ENCODE assay signal across 11 cellular contexts in genomic region chr16:58236831-58237230, GRCh38. TPM values are rescaled to one million over a fixed set of nuclear protein-coding genes. Genes with fewer than 3 reads are reported as not detected.
DNase-seq lines count a peak whose midpoint lies in the region; ATAC-seq and TF ChIP-seq lines count a peak whose summit lies in the region.
"Had no signal": no experiment of that assay in that cellular context is flagged by ENCODE, and none has a peak within 500 bp of the region (broad histone marks: within the 10 kb centered on the region; RNA-seq: fewer than 3 reads in every experiment).

No MANE protein-coding gene starts in this region.

- H3K4me3 Mint-ChIP-seq in activated naive CD8-positive, alpha-beta T cell = peak overlapping the region; percentile 89
- H3K4me3 Mint-ChIP-seq in activated naive CD8-positive, alpha-beta T cell treated with anti-CD3 and anti-CD28 coated beads for 36 hours = no peak overlapping the region
- peak overlapping the region; percentile 98 for H3K4me3 Mint-ChIP-seq in glutamatergic neuron (ENCODE audit: unreplicated experiment)
- peak overlapping the region; percentile 79 for H3K4me3 Mint-ChIP-seq in stimulated activated effector memory CD8-positive, alpha-beta T cell treated with anti-CD3 and anti-CD28 coated beads, Interleukin-12 subunit alpha, Interleukin-12 subunit beta, amount 100 ng/mL, for 72 hours

- H3K27me3 Mint-ChIP-seq in activated naive CD8-positive, alpha-beta T cell = peaks cover 17% of the 10 kb centered on the region
- H3K27me3 Mint-ChIP-seq in activated naive CD8-positive, alpha-beta T cell treated with anti-CD3 and anti-CD28 coated beads for 36 hours = peaks cover 30% of the 10 kb centered on the region
- H3K27me3 Mint-ChIP-seq in glutamatergic neuron (ENCODE audit: unreplicated experiment) = peaks cover 2% of the 10 kb centered on the region

- H3K9me3 ChIP-seq in NT2/D1 (ENCODE audit: insufficient read depth, low read length) = no peaks in the 10 kb centered on the region
- H3K9me3 ChIP-seq: mucosa of descending colon had no signal

- ATAC-seq in stimulated activated effector memory CD8-positive, alpha-beta T cell treated with anti-CD3 and anti-CD28 coated beads, Interleukin-12 subunit alpha, Interleukin-12 subunit beta, amount 100 ng/mL, for 72 hours = no peak

- no peaks in the 10 kb centered on the region for H3K36me3 Mint-ChIP-seq in activated naive CD8-positive, alpha-beta T cell
- H3K36me3 Mint-ChIP-seq in activated naive CD8-positive, alpha-beta T cell treated with anti-CD3 and anti-CD28 coated beads for 36 hours = no peaks in the 10 kb centered on the region
- H3K36me3 Mint-ChIP-seq in glutamatergic neuron (ENCODE audit: unreplicated experiment) = no peaks in the 10 kb centered on the region
- no peaks in the 10 kb centered on the region for H3K36me3 Mint-ChIP-seq in stimulated activated effector memory CD8-positive, alpha-beta T cell treated with anti-CD3 and anti-CD28 coated beads, Interleukin-12 subunit alpha, Interleukin-12 subunit beta, amount 100 ng/mL, for 72 hours

- no peak overlapping the region for H3K27ac Mint-ChIP-seq in activated naive CD8-positive, alpha-beta T cell
- no peak overlapping the region for H3K27ac Mint-ChIP-seq in activated naive CD8-positive, alpha-beta T cell treated with anti-CD3 and anti-CD28 coated beads for 36 hours
- H3K27ac Mint-ChIP-seq in glutamatergic neuron (ENCODE audit: unreplicated experiment) = no peak overlapping the region
- no peak overlapping the region for H3K27ac Mint-ChIP-seq in stimulated activated effector memory CD8-positive, alpha-beta T cell treated with anti-CD3 and anti-CD28 coated beads, Interleukin-12 subunit alpha, Interleukin-12 subunit beta, amount 100 ng/mL, for 72 hours

- H3K4me3 ChIP-seq in NT2/D1 (ENCODE audit: insufficient read length, low read depth) = peak overlapping the region; percentile 9
- H3K4me3 ChIP-seq: mucosa of descending colon had no signal

- peaks cover 12% of the 10 kb centered on the region for H3K4me1 Mint-ChIP-seq in activated naive CD8-positive, alpha-beta T cell (ENCODE audit: low read depth)
- peaks cover 10% of the 10 kb centered on the region for H3K4me1 Mint-ChIP-seq in activated naive CD8-positive, alpha-beta T cell treated with anti-CD3 and anti-CD28 coated beads for 36 hours
- H3K4me1 Mint-ChIP-seq in glutamatergic neuron (ENCODE audit: low read depth, unreplicated experiment) = peaks cover 3% of the 10 kb centered on the region
- H3K4me1 Mint-ChIP-seq in stimulated activated effector memory CD8-positive, alpha-beta T cell treated with anti-CD3 and anti-CD28 coated beads, Interleukin-12 subunit alpha, Interleukin-12 subunit beta, amount 100 ng/mL, for 72 hours = peaks cover 13% of the 10 kb centered on the region

- no peak for TF ChIP-seq CTCF in glutamatergic neuron (IDR thresholded peaks at IDR 0.05; ENCODE audit: partially characterized antibody, unreplicated experiment)

- H3K27me3 ChIP-seq in NT2/D1 (ENCODE audit: insufficient read depth, insufficient read length) = no peaks in the 10 kb centered on the region

- no peaks in the 10 kb centered on the region for H3K4me1 ChIP-seq in NT2/D1 (ENCODE audit: insufficient read depth, insufficient read length)

- no peaks in the 10 kb centered on the region for H3K9me3 Mint-ChIP-seq in activated naive CD8-positive, alpha-beta T cell (ENCODE audit: low read depth)
- no peaks in the 10 kb centered on the region for H3K9me3 Mint-ChIP-seq in activated naive CD8-positive, alpha-beta T cell treated with anti-CD3 and anti-CD28 coated beads for 36 hours
- H3K9me3 Mint-ChIP-seq in glutamatergic neuron (ENCODE audit: unreplicated experiment) = no peaks in the 10 kb centered on the region
- H3K9me3 Mint-ChIP-seq in stimulated activated effector memory CD8-positive, alpha-beta T cell treated with anti-CD3 and anti-CD28 coated beads, Interleukin-12 subunit alpha, Interleukin-12 subunit beta, amount 100 ng/mL, for 72 hours = no peaks in the 10 kb centered on the region

- H3K36me3 ChIP-seq in NT2/D1 (ENCODE audit: insufficient read depth, insufficient read length, low read length) = no peaks in the 10 kb centered on the region

- DNase-seq in activated naive CD8-positive, alpha-beta T cell treated with anti-CD3 and anti-CD28 coated beads for 36 hours = no peak
- no peak for DNase-seq in NT2/D1 (ENCODE audit: low read depth, low spot score)
- DNase-seq in glutamatergic neuron = no peak
- no peak for DNase-seq in stimulated activated effector memory CD8-positive, alpha-beta T cell treated with anti-CD3 and anti-CD28 coated beads, Interleukin-12 subunit alpha, Interleukin-12 subunit beta, amount 100 ng/mL, for 72 hours (ENCODE audit: low spot score in 2 of 2)
- no peak for DNase-seq in NCI-H1436 treated with DMSO at 0.1 percent for 48 hours (lab: John Stamatoyannopoulos, UW)
- DNase-seq in NCI-H774 (lab: John Stamatoyannopoulos, UW) = no peak
- DNase-seq in HuH-7.5 (ENCODE audit: low spot score) = no peak

- H3K9ac ChIP-seq in NT2/D1 (ENCODE audit: insufficient read length, low read depth) = peak overlapping the region; percentile 29

RNA-seq across cellular contexts. Expression of gene CSNK2A2, which starts 38.9 kb away (rescaled TPM):
- total RNA-seq in activated naive CD8-positive, alpha-beta T cell treated with anti-CD3 and anti-CD28 coated beads for 36 hours = 100 to 1,000 TPM; 113 to 114 TPM
- 87.6 TPM for total RNA-seq in glutamatergic neuron (ENCODE audit: unreplicated experiment)

RNA-seq across cellular contexts. Expression of gene PRSS54, which starts 58.0 kb away (rescaled TPM):
- total RNA-seq in activated naive CD8-positive, alpha-beta T cell treated with anti-CD3 and anti-CD28 coated beads for 36 hours = not detected
- total RNA-seq in glutamatergic neuron (ENCODE audit: unreplicated experiment) = not detected
- total RNA-seq: bronchial epithelial cell, foreskin keratinocyte, mucosa of descending colon had no signal
